In genomic region chr2:142495141-142495540, GRCh38 we compare ENCODE assay signal across 21 cellular contexts.
"Had no signal": no experiment of that assay in that cellular context is flagged by ENCODE, and none has a peak within 500 bp of the region (broad histone marks: within the 10 kb centered on the region; RNA-seq: fewer than 3 reads in every experiment).

No MANE protein-coding gene starts in this region.

- DNase-seq: activated CD4-positive, alpha-beta T cell treated with anti-CD3 and anti-CD28 coated beads for 1 hour; activated CD4-positive, alpha-beta T cell treated with anti-CD3 and anti-CD28 coated beads, Interleukin-2, amount 50 U/mL, for 1 hour; activated CD8-positive, alpha-beta T cell treated with anti-CD3 and anti-CD28 coated beads, Interleukin-2, amount 10 ng/mL, durations not matched to agents 7 days and 5 days; activated naive CD4-positive, alpha-beta T cell treated with Interleukin-2 at 50 U/mL for 16 hours; activated naive CD8-positive, alpha-beta T cell treated with anti-CD3 and anti-CD28 coated beads for 36 hours; cerebellar nuclear complex; cortex of kidney; heart right ventricle; kidney; naive thymus-derived CD8-positive, alpha-beta T cell; retina; sigmoid colon; stimulated activated CD4-positive, alpha-beta T cell treated with anti-CD3 and anti-CD28 coated beads, Interleukin-2, amount 100 ng/mL, for 48 hours; stimulated activated CD8-positive, alpha-beta memory T cell treated with anti-CD3 and anti-CD28 coated beads, Interleukin-4, amount 100 ng/mL, for 48 hours; stimulated activated naive B cell treated with anti-CD40 and anti-IgM and Interleukin-4, amounts not matched to agents 10 μg/mL and 1 μg/mL and 100 μg/mL, for 72 hours; testis had no signal

- H3K9me3 ChIP-seq: testis had no signal

- H3K27me3 ChIP-seq: heart right ventricle, left lung, sigmoid colon, testis had no signal

- ATAC-seq: activated CD8-positive, alpha-beta T cell treated with anti-CD3 and anti-CD28 coated beads, Interleukin-2, amount 10 ng/mL, durations not matched to agents 7 days and 5 days; activated T-helper 17 cell treated with anti-CD3 and anti-CD28 coated beads, Interleukin-2, amount 50 U/mL, for 72 hours; heart right ventricle; left lung; naive thymus-derived CD8-positive, alpha-beta T cell; stimulated activated naive B cell treated with anti-CD40 and anti-IgM and Interleukin-4, amounts not matched to agents 10 μg/mL and 1 μg/mL and 100 μg/mL, for 72 hours had no signal

- H3K36me3 ChIP-seq: heart right ventricle, left lung, sigmoid colon had no signal

- H3K4me3 ChIP-seq: heart right ventricle, left lung, lung, sigmoid colon, testis had no signal

- H3K4me1 ChIP-seq: heart right ventricle, left lung, sigmoid colon, testis had no signal

- H3K27ac ChIP-seq: epithelial cell of prostate, heart right ventricle, left lung, sigmoid colon, testis, VCaP had no signal
